1 cellular context compared by ENCODE assay signal in the genomic region with DNA sequence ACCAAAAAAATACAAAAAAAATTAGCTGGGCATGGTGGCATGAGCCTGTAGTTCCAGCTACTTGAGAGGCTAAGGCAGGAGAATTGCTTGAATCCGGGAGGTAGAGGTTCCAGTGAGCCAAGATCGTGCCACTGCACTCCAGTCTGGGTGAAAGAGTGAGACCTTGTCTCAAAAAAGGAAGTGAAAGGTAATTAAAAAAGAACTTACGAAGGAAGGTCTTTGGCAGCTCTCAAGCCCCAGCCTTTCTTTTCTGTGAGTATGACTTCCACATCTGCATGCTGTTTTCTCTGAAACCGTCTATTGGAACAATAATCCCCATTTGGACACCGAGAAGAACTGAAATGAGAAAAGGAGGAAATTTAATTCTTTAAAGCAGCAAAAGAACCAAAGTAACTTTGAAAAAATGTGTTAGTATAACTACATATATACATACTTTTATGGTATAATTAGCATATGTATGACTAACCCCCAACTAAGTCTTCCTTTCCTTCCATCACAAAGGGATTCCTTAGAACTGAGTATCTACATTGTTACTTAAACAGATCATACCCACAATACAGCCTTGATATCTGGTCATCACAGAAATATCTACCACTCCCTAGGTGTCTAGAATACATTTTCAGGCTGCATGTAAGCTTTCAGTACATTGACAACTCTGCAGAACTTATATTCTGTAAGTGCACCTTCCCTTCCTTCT.
A peak's percentile ranks its signal among the peaks of the same experiment; 100 is the strongest.
TF ChIP-seq lines count a peak whose summit lies in the region.

No MANE protein-coding gene starts in this region.

TF ChIP-seq in SK-N-SH, 30 proteins besides CTCF, POLR2A, EP300 and RAD21 (continued from another document):
- TF ChIP-seq, protein P1, sequence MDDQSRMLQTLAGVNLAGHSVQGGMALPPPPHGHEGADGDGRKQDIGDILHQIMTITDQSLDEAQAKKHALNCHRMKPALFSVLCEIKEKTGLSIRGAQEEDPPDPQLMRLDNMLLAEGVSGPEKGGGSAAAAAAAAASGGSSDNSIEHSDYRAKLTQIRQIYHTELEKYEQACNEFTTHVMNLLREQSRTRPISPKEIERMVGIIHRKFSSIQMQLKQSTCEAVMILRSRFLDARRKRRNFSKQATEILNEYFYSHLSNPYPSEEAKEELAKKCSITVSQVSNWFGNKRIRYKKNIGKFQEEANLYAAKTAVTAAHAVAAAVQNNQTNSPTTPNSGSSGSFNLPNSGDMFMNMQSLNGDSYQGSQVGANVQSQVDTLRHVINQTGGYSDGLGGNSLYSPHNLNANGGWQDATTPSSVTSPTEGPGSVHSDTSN (IDR thresholded peaks at IDR 0.05): no peak
- no peak for TF ChIP-seq RFX5 (IDR thresholded peaks at IDR 0.05; ENCODE audit: low read length)
- no peak for TF ChIP-seq EZH2phosphoT487 (IDR thresholded peaks at IDR 0.05; ENCODE audit: borderline replicate concordance, low read depth)
- TF ChIP-seq MXI1 (IDR thresholded peaks at IDR 0.05; ENCODE audit: low read depth, low read length): no peak
- no peak for TF ChIP-seq GATA2 (CRISPR knock-in tag; IDR thresholded peaks at IDR 0.05)
- TF ChIP-seq MAX (IDR thresholded peaks at IDR 0.05; ENCODE audit: low read depth): peak; percentile 21; the same call in 1 of the 2 replicates
- no peak for TF ChIP-seq MEF2A (IDR thresholded peaks at IDR 0.05; ENCODE audit: borderline replicate concordance, low read depth)
- no peak for TF ChIP-seq NRF1 (IDR thresholded peaks at IDR 0.05; ENCODE audit: low read depth, low read length)
- TF ChIP-seq, protein P2, sequence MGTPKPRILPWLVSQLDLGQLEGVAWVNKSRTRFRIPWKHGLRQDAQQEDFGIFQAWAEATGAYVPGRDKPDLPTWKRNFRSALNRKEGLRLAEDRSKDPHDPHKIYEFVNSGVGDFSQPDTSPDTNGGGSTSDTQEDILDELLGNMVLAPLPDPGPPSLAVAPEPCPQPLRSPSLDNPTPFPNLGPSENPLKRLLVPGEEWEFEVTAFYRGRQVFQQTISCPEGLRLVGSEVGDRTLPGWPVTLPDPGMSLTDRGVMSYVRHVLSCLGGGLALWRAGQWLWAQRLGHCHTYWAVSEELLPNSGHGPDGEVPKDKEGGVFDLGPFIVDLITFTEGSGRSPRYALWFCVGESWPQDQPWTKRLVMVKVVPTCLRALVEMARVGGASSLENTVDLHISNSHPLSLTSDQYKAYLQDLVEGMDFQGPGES (IDR thresholded peaks at IDR 0.05; ENCODE audit: low read depth, low read length): no peak
- TF ChIP-seq SMC3 (IDR thresholded peaks at IDR 0.05; ENCODE audit: low read depth, low read length): no peak
- TF ChIP-seq CHD2 (IDR thresholded peaks at IDR 0.05; ENCODE audit: low read length, partially characterized antibody): no peak
- no peak for TF ChIP-seq YY1 (IDR thresholded peaks at IDR 0.05; ENCODE audit: low read depth)
- no peak for TF ChIP-seq GABPA (IDR thresholded peaks at IDR 0.05; ENCODE audit: low read depth)
- TF ChIP-seq POLR2AphosphoS5 (IDR thresholded peaks at IDR 0.05; ENCODE audit: low read depth, low read length): no peak
- TF ChIP-seq RXRA (IDR thresholded peaks at IDR 0.05; ENCODE audit: borderline replicate concordance, low read depth): no peak
- TF ChIP-seq NFIC (IDR thresholded peaks at IDR 0.05; ENCODE audit: borderline replicate concordance): 0 out of 2 replicates have a peak, but pooled peaks have one; percentile 8
